2 cellular contexts compared by ENCODE assay signal in the genomic region with DNA sequence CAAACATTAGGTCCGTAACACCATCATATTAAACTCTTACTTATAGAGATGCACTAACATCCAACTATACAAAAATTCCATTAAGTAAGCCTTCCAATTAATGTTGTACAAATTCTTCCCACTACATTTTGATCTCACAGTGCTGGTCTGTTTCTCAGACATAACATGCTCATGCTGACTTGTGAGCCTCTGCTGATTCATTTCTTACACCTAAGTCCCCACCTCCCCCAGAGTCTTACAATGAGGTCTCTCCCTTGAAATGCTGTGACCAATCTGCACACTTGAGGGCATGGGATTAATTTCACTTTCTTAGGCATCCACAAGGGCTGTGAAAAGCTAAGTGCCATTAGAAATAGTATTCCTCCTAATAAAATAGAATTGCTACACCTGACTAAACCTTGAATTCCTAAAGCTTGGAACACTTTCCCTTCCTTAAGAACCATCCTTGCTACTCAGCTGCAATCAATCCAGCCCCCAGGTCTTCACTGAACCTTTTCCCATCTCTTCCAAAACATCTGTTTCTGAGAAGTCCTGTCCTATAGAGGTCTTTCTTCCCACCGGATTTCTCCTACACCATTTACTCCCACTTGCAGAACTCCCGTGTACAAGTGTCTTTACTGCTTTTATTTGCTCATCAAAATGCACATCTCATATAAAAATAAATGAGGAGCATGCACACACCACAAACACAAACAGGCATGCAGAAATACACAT.
TF ChIP-seq lines count a peak whose summit lies in the region.

No MANE protein-coding gene starts in this region.

TF ChIP-seq in IMR-90, 13 proteins besides CTCF, POLR2A, EP300 and RAD21:
- TF ChIP-seq, protein P1, sequence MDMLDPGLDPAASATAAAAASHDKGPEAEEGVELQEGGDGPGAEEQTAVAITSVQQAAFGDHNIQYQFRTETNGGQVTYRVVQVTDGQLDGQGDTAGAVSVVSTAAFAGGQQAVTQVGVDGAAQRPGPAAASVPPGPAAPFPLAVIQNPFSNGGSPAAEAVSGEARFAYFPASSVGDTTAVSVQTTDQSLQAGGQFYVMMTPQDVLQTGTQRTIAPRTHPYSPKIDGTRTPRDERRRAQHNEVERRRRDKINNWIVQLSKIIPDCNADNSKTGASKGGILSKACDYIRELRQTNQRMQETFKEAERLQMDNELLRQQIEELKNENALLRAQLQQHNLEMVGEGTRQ (IDR thresholded peaks at IDR 0.05; ENCODE audit: low read depth, low read length), result no peak
- TF ChIP-seq RFX5 (IDR thresholded peaks at IDR 0.05; ENCODE audit: low read depth, low read length) (no peak), SMC3 (IDR thresholded peaks at IDR 0.05; ENCODE audit: low read depth, low read length) (no peak), BHLHE40 (IDR thresholded peaks at IDR 0.05; ENCODE audit: low read depth, low read length) (no peak), NFE2L2 (IDR thresholded peaks at IDR 0.05; ENCODE audit: low read depth, low read length) (no peak), CHD1 (IDR thresholded peaks at IDR 0.05; ENCODE audit: low read depth, low read length) (no peak), MAFK (IDR thresholded peaks at IDR 0.05; ENCODE audit: low read depth, low read length) (no peak), RCOR1 (IDR thresholded peaks at IDR 0.05; ENCODE audit: insufficient replicate concordance, low read length) (no peak), MAZ (IDR thresholded peaks at IDR 0.05; ENCODE audit: borderline replicate concordance, low read depth, low read length) (no peak), MXI1 (IDR thresholded peaks at IDR 0.05; ENCODE audit: borderline replicate concordance, low read depth, low read length) (no peak), FOS (IDR thresholded peaks at IDR 0.05; ENCODE audit: low read depth, low read length) (no peak)
- TF ChIP-seq, protein P2, sequence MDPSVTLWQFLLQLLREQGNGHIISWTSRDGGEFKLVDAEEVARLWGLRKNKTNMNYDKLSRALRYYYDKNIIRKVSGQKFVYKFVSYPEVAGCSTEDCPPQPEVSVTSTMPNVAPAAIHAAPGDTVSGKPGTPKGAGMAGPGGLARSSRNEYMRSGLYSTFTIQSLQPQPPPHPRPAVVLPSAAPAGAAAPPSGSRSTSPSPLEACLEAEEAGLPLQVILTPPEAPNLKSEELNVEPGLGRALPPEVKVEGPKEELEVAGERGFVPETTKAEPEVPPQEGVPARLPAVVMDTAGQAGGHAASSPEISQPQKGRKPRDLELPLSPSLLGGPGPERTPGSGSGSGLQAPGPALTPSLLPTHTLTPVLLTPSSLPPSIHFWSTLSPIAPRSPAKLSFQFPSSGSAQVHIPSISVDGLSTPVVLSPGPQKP (IDR thresholded peaks at IDR 0.05; ENCODE audit: borderline replicate concordance, low read depth, low read length), result no peak

TF ChIP-seq in K562, 482 proteins besides CTCF, POLR2A, EP300 and RAD21 (continues in another document):
- peak; percentile 54 for TF ChIP-seq POLR2H (tag; IDR thresholded peaks at IDR 0.05; ENCODE audit: low read depth)
- no peak for TF ChIP-seq HNRNPUL1 (IDR thresholded peaks at IDR 0.05; ENCODE audit: low read length)
- TF ChIP-seq RB1 (IDR thresholded peaks at IDR 0.05; ENCODE audit: low read depth), result no peak
- TF ChIP-seq C11orf30 (IDR thresholded peaks at IDR 0.05; ENCODE audit: low read depth), result peak; percentile 54; the same call in 1 of the 2 replicates
- TF ChIP-seq, protein P3, sequence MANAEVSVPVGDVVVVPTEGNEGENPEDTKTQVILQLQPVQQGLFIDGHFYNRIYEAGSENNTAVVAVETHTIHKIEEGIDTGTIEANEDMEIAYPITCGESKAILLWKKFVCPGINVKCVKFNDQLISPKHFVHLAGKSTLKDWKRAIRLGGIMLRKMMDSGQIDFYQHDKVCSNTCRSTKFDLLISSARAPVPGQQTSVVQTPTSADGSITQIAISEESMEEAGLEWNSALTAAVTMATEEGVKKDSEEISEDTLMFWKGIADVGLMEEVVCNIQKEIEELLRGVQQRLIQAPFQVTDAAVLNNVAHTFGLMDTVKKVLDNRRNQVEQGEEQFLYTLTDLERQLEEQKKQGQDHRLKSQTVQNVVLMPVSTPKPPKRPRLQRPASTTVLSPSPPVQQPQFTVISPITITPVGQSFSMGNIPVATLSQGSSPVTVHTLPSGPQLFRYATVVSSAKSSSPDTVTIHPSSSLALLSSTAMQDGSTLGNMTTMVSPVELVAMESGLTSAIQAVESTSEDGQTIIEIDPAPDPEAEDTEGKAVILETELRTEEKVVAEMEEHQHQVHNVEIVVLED (CRISPR knock-in tag; IDR thresholded peaks at IDR 0.05), result no peak
- TF ChIP-seq ZNF263 (CRISPR knock-in tag; IDR thresholded peaks at IDR 0.05; ENCODE audit: borderline replicate concordance), result no peak
- no peak for TF ChIP-seq ZNF184 (CRISPR knock-in tag; IDR thresholded peaks at IDR 0.05)
- TF ChIP-seq ATF7 (IDR thresholded peaks at IDR 0.05), result 0 out of 2 replicates have a peak, but pooled peaks have one; percentile 54
- TF ChIP-seq ZNF347 (CRISPR knock-in tag; IDR thresholded peaks at IDR 0.05; ENCODE audit: low read depth), result no peak
- no peak for TF ChIP-seq HEY1 (CRISPR knock-in tag; IDR thresholded peaks at IDR 0.05; ENCODE audit: borderline replicate concordance)
- TF ChIP-seq MXI1 (IDR thresholded peaks at IDR 0.05; ENCODE audit: low read depth, low read length), result 0 out of 2 replicates have a peak, but pooled peaks have one; percentile 55
- no peak for TF ChIP-seq U2AF2 (optimal IDR thresholded peaks at IDR 0.05; ENCODE audit: low read depth, low read length)
- peak; percentile 44 for TF ChIP-seq KDM5B (IDR thresholded peaks at IDR 0.05; ENCODE audit: insufficient replicate concordance, low read depth, low read length)
- TF ChIP-seq FOSL1 (tag; conservative IDR thresholded peaks at IDR 0.05), result peak; percentile 55; the same call in 1 of the 2 replicates
- TF ChIP-seq, protein P4, sequence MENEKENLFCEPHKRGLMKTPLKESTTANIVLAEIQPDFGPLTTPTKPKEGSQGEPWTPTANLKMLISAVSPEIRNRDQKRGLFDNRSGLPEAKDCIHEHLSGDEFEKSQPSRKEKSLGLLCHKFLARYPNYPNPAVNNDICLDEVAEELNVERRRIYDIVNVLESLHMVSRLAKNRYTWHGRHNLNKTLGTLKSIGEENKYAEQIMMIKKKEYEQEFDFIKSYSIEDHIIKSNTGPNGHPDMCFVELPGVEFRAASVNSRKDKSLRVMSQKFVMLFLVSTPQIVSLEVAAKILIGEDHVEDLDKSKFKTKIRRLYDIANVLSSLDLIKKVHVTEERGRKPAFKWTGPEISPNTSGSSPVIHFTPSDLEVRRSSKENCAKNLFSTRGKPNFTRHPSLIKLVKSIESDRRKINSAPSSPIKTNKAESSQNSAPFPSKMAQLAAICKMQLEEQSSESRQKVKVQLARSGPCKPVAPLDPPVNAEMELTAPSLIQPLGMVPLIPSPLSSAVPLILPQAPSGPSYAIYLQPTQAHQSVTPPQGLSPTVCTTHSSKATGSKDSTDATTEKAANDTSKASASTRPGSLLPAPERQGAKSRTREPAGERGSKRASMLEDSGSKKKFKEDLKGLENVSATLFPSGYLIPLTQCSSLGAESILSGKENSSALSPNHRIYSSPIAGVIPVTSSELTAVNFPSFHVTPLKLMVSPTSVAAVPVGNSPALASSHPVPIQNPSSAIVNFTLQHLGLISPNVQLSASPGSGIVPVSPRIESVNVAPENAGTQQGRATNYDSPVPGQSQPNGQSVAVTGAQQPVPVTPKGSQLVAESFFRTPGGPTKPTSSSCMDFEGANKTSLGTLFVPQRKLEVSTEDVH (IDR thresholded peaks at IDR 0.05; ENCODE audit: low read depth, partially characterized antibody), result peak; percentile 24
- TF ChIP-seq ZNF551 (CRISPR knock-in tag; IDR thresholded peaks at IDR 0.05), result 0 out of 2 replicates have a peak, but pooled peaks have one; percentile 17
- peak in 1 of 2 experiments; percentile 56; a peak in 1 of 4 replicates for TF ChIP-seq MAZ (CRISPR knock-in tag; conservative IDR thresholded peaks at IDR 0.05 in 1 of 2, IDR thresholded peaks at IDR 0.05 in 1 of 2)
- TF ChIP-seq NFE2 (IDR thresholded peaks at IDR 0.05; ENCODE audit: low read depth), result peak; percentile 69
- no peak for TF ChIP-seq HDAC6 (IDR thresholded peaks at IDR 0.05; ENCODE audit: low read depth, low read length)
- TF ChIP-seq RBFOX2 (IDR thresholded peaks at IDR 0.05; ENCODE audit: low read depth, low read length), result peak; percentile 33
- TF ChIP-seq POLR2AphosphoS5 (IDR thresholded peaks at IDR 0.05; ENCODE audit: control insufficient read depth, insufficient read depth, low read depth, low read length), result peak; percentile 32; the same call in 1 of the 2 replicates
- TF ChIP-seq, protein P5, sequence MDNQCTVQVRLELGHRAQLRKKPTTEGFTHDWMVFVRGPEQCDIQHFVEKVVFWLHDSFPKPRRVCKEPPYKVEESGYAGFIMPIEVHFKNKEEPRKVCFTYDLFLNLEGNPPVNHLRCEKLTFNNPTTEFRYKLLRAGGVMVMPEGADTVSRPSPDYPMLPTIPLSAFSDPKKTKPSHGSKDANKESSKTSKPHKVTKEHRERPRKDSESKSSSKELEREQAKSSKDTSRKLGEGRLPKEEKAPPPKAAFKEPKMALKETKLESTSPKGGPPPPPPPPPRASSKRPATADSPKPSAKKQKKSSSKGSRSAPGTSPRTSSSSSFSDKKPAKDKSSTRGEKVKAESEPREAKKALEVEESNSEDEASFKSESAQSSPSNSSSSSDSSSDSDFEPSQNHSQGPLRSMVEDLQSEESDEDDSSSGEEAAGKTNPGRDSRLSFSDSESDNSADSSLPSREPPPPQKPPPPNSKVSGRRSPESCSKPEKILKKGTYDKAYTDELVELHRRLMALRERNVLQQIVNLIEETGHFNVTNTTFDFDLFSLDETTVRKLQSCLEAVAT (IDR thresholded peaks at IDR 0.05), result peak in 1 of 2 experiments; percentile 85; a peak in 3 of 4 replicates
- TF ChIP-seq MECOM (CRISPR knock-in tag; IDR thresholded peaks at IDR 0.05), result peak; percentile 35; the same call in 1 of the 2 replicates
- 0 out of 2 replicates have a peak, but pooled peaks have one; percentile 44 for TF ChIP-seq ZNF316 (IDR thresholded peaks at IDR 0.05)
- TF ChIP-seq ZNF282 (CRISPR knock-in tag; IDR thresholded peaks at IDR 0.05), result no peak
- peak; percentile 48; the same call in 1 of the 2 replicates for TF ChIP-seq ILF3 (IDR thresholded peaks at IDR 0.05; ENCODE audit: borderline replicate concordance)
- TF ChIP-seq GABPB1 (CRISPR knock-in tag; IDR thresholded peaks at IDR 0.05), result no peak
- TF ChIP-seq CBFA2T3 (IDR thresholded peaks at IDR 0.05), result 0 out of 2 replicates have a peak, but pooled peaks have one; percentile 5
- no peak for TF ChIP-seq SETDB1 (IDR thresholded peaks at IDR 0.05; ENCODE audit: low read length)
- TF ChIP-seq, protein P6, sequence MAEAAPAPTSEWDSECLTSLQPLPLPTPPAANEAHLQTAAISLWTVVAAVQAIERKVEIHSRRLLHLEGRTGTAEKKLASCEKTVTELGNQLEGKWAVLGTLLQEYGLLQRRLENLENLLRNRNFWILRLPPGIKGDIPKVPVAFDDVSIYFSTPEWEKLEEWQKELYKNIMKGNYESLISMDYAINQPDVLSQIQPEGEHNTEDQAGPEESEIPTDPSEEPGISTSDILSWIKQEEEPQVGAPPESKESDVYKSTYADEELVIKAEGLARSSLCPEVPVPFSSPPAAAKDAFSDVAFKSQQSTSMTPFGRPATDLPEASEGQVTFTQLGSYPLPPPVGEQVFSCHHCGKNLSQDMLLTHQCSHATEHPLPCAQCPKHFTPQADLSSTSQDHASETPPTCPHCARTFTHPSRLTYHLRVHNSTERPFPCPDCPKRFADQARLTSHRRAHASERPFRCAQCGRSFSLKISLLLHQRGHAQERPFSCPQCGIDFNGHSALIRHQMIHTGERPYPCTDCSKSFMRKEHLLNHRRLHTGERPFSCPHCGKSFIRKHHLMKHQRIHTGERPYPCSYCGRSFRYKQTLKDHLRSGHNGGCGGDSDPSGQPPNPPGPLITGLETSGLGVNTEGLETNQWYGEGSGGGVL (CRISPR knock-in tag; IDR thresholded peaks at IDR 0.05), result no peak
- TF ChIP-seq HMGN3 (IDR thresholded peaks at IDR 0.05; ENCODE audit: borderline replicate concordance, extremely low read depth, insufficient read length, low read depth, low read length), result no peak
- no peak for TF ChIP-seq TCF7 (IDR thresholded peaks at IDR 0.05; ENCODE audit: borderline replicate concordance)
- 0 out of 4 replicates have a peak, but pooled peaks of 1 of the 2 experiments have one; percentile 20 for TF ChIP-seq HDAC1 (IDR thresholded peaks at IDR 0.05)
- peak; percentile 6 for TF ChIP-seq TAF1 (IDR thresholded peaks at IDR 0.05; ENCODE audit: control insufficient read depth, extremely low read depth, insufficient read depth, low read length, severe bottlenecking)
- 0 out of 2 replicates have a peak, but pooled peaks have one; percentile 6 for TF ChIP-seq CREM (IDR thresholded peaks at IDR 0.05; ENCODE audit: low read depth)
- TF ChIP-seq LARP7 (IDR thresholded peaks at IDR 0.05), result 0 out of 2 replicates have a peak, but pooled peaks have one; percentile 9
- TF ChIP-seq, protein P7, sequence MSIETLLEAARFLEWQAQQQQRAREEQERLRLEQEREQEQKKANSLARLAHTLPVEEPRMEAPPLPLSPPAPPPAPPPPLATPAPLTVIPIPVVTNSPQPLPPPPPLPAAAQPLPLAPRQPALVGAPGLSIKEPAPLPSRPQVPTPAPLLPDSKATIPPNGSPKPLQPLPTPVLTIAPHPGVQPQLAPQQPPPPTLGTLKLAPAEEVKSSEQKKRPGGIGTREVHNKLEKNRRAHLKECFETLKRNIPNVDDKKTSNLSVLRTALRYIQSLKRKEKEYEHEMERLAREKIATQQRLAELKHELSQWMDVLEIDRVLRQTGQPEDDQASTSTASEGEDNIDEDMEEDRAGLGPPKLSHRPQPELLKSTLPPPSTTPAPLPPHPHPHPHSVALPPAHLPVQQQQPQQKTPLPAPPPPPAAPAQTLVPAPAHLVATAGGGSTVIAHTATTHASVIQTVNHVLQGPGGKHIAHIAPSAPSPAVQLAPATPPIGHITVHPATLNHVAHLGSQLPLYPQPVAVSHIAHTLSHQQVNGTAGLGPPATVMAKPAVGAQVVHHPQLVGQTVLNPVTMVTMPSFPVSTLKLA (conservative IDR thresholded peaks at IDR 0.05), result peak in 1 of 2 experiments; percentile 38; a peak in 1 of 4 replicates
- TF ChIP-seq ELF2 (CRISPR knock-in tag; IDR thresholded peaks at IDR 0.05), result no peak
- TF ChIP-seq JUN (IDR thresholded peaks at IDR 0.05; ENCODE audit: borderline replicate concordance, low read depth, low read length), result 0 out of 2 replicates have a peak, but pooled peaks have one; percentile 15
- no peak for TF ChIP-seq JUN (CRISPR knock-in tag; IDR thresholded peaks at IDR 0.05; ENCODE audit: borderline replicate concordance)
- no peak for TF ChIP-seq TBL1XR1 (IDR thresholded peaks at IDR 0.05; ENCODE audit: low read length in 2 of 2)
- TF ChIP-seq HDAC2 (IDR thresholded peaks at IDR 0.05), result no peak
- peak; percentile 33 to 43; a peak in 2 of 4 replicates for TF ChIP-seq NRF1 (conservative IDR thresholded peaks at IDR 0.05 in 1 of 2, IDR thresholded peaks at IDR 0.05 in 1 of 2)
- no peak for TF ChIP-seq RBM25 (IDR thresholded peaks at IDR 0.05; ENCODE audit: low read depth, low read length, severe bottlenecking)
- no peak for TF ChIP-seq CBFA2T2 (conservative IDR thresholded peaks at IDR 0.05)
- TF ChIP-seq ZNF146 (CRISPR knock-in tag; IDR thresholded peaks at IDR 0.05; ENCODE audit: unreplicated experiment), result no peak
- no peak; the same call in 1 of the 2 replicates for TF ChIP-seq ZNF77 (CRISPR knock-in tag; IDR thresholded peaks at IDR 0.05)
- TF ChIP-seq HOXB6 (CRISPR knock-in tag; IDR thresholded peaks at IDR 0.05; ENCODE audit: borderline replicate concordance), result no peak
- no peak for TF ChIP-seq HMG20A (CRISPR knock-in tag; conservative IDR thresholded peaks at IDR 0.05)
- TF ChIP-seq POLR2G (IDR thresholded peaks at IDR 0.05; ENCODE audit: low read depth, low read length), result 0 out of 2 replicates have a peak, but pooled peaks have one; percentile 9
- TF ChIP-seq SP1 (CRISPR knock-in tag; IDR thresholded peaks at IDR 0.05), result no peak
- no peak for TF ChIP-seq FOXA1 (IDR thresholded peaks at IDR 0.05; ENCODE audit: borderline replicate concordance)
